8 cellular contexts compared by ENCODE assay signal in genomic region chr22:33049125-33049729, GRCh38. TPM values are rescaled to one million over a fixed set of nuclear protein-coding genes. Genes with fewer than 3 reads are reported as not detected.
DNase-seq lines count a peak whose midpoint lies in the region; ATAC-seq and TF ChIP-seq lines count a peak whose summit lies in the region.

No MANE protein-coding gene starts in this region.

- peaks cover 25 to 38% (median 30%) of the 10 kb centered on the region in 3 donors for H3K4me1 Mint-ChIP-seq in naive B cell
- H3K4me1 Mint-ChIP-seq in stimulated activated naive B cell treated with anti-CD40 and anti-IgM and Interleukin-4, amounts not matched to agents 10 μg/mL and 1 μg/mL and 100 μg/mL, for 72 hours: peaks cover 23 to 34% of the 10 kb centered on the region in 2 donors

- ATAC-seq in naive B cell (ENCODE audit: low read depth in 2 of 2): peak; percentile 70 to 86
- ATAC-seq in stimulated activated naive B cell treated with anti-CD40 and anti-IgM and Interleukin-4, amounts not matched to agents 10 μg/mL and 1 μg/mL and 100 μg/mL, for 72 hours (replicated peaks): peak; percentile 90 to 91
- no peak for ATAC-seq in GM21367 (IDR thresholded peaks at IDR 0.05; ENCODE audit: unreplicated experiment)

- H3K27me3 Mint-ChIP-seq in naive B cell: peaks cover 23 to 52% (median 40%) of the 10 kb centered on the region in 3 donors
- H3K27me3 Mint-ChIP-seq in stimulated activated naive B cell treated with anti-CD40 and anti-IgM and Interleukin-4, amounts not matched to agents 10 μg/mL and 1 μg/mL and 100 μg/mL, for 72 hours: peaks cover 39 to 44% of the 10 kb centered on the region in 2 donors

- DNase-seq in AG08395 (ENCODE audit: low spot score): peak; percentile 89
- peak; percentile 71 for DNase-seq in GM19240 (ENCODE audit: insufficient read length, low spot score)
- peak; percentile 18 for DNase-seq in NCI-H510A treated with DMSO at 0.1 percent for 48 hours (lab: John Stamatoyannopoulos, UW)
- DNase-seq in activated CD8-positive, alpha-beta memory T cell treated with anti-CD3 and anti-CD28 coated beads for 48 hours (ENCODE audit: low read depth in 2 of 3, low spot score in 2 of 3): peak; percentile 10 to 23 (median 14)
- peak; percentile 76 for DNase-seq in epithelial cell of esophagus (ENCODE audit: low read depth)
- DNase-seq in naive B cell: peak; percentile 56
- peak; percentile 44 for DNase-seq in stimulated activated naive B cell treated with anti-CD40 and anti-IgM and Interleukin-4, amounts not matched to agents 10 μg/mL and 1 μg/mL and 100 μg/mL, for 72 hours

- TF ChIP-seq CTCF in epithelial cell of esophagus (IDR thresholded peaks at IDR 0.05; ENCODE audit: insufficient read depth, low read depth, low read length, missing control alignments): peak; percentile 97

- peaks cover 0 to 5% of the 10 kb centered on the region in 2 donors for H3K36me3 Mint-ChIP-seq in naive B cell
- peaks cover 0 to 2% of the 10 kb centered on the region in 2 donors for H3K36me3 Mint-ChIP-seq in stimulated activated naive B cell treated with anti-CD40 and anti-IgM and Interleukin-4, amounts not matched to agents 10 μg/mL and 1 μg/mL and 100 μg/mL, for 72 hours

- H3K4me3 ChIP-seq in epithelial cell of esophagus (ENCODE audit: low read length): no peak overlapping the region

- no peak overlapping the region for H3K4me3 Mint-ChIP-seq in naive B cell
- no peak overlapping the region for H3K4me3 Mint-ChIP-seq in stimulated activated naive B cell treated with anti-CD40 and anti-IgM and Interleukin-4, amounts not matched to agents 10 μg/mL and 1 μg/mL and 100 μg/mL, for 72 hours

- no peaks in the 10 kb centered on the region for H3K9me3 Mint-ChIP-seq in naive B cell
- no peaks in the 10 kb centered on the region for H3K9me3 Mint-ChIP-seq in stimulated activated naive B cell treated with anti-CD40 and anti-IgM and Interleukin-4, amounts not matched to agents 10 μg/mL and 1 μg/mL and 100 μg/mL, for 72 hours

- peak overlapping the region in 1 of 6 donors; percentile 10 for H3K27ac Mint-ChIP-seq in naive B cell
- no peak overlapping the region for H3K27ac Mint-ChIP-seq in stimulated activated naive B cell treated with anti-CD40 and anti-IgM and Interleukin-4, amounts not matched to agents 10 μg/mL and 1 μg/mL and 100 μg/mL, for 72 hours

RNA-seq across cellular contexts. Expression of gene SYN3, which starts 9.0 kb away (rescaled TPM):
- 10 to 100 TPM in 2 of 6 donors, 1 to 10 TPM in 4; 4.8 to 12.5 (median 5.9) TPM for polyA plus RNA-seq in naive B cell (ENCODE audit: low read depth in 6 of 6)

Comparison
In these comparisons a context has a peak if more than half of its experiments do, and no peak if none do; other contexts are left out.
1. DNase-seq: peak in every context shown above with its lines; median percentile 89 in AG08395; 76 in epithelial cell of esophagus; 71 in GM19240; 56 in naive B cell; 44 in stimulated activated naive B cell treated with anti-CD40 and anti-IgM and Interleukin-4, amounts not matched to agents 10 μg/mL and 1 μg/mL and 100 μg/mL, for 72 hours; 18 in NCI-H510A treated with DMSO at 0.1 percent for 48 hours; 14 in activated CD8-positive, alpha-beta memory T cell treated with anti-CD3 and anti-CD28 coated beads for 48 hours.